ENCODE assay signal across 13 cellular contexts in genomic region chr14:89427426-89428162, GRCh38. TPM values are rescaled to one million over a fixed set of nuclear protein-coding genes. Genes with fewer than 3 reads are reported as not detected.
DNase-seq lines count a peak whose midpoint lies in the region; TF ChIP-seq lines count a peak whose summit lies in the region.
"Had no signal": no experiment of that assay in that cellular context is flagged by ENCODE, and none has a peak within 500 bp of the region (broad histone marks: within the 10 kb centered on the region; RNA-seq: fewer than 3 reads in every experiment).

No MANE protein-coding gene starts in this region.

- no peaks in the 10 kb centered on the region for H3K9me2 ChIP-seq in Loucy (replicated peaks; ENCODE audit: low read depth, low read length)

- no peak overlapping the region for H3K4me3 ChIP-seq in Loucy (ENCODE audit: low read length, poor library complexity, severe bottlenecking)
- H3K4me3 ChIP-seq in adipocyte (ENCODE audit: low read length), result peak overlapping the region; percentile 57
- no peak overlapping the region for H3K4me3 ChIP-seq in skeletal muscle tissue (ENCODE audit: low read length in 3 of 3)
- H3K4me3 ChIP-seq: neural progenitor cell had no signal

- peaks cover 4 to 7% (median 7%) of the 10 kb centered on the region in 3 donors for H3K27me3 Mint-ChIP-seq in immature natural killer cell (ENCODE audit: low read depth in 3 of 3)

- H4K20me1 ChIP-seq in Loucy (ENCODE audit: insufficient read depth, low read length, poor library complexity, severe bottlenecking), result no peaks in the 10 kb centered on the region

- H3K4me1 Mint-ChIP-seq in immature natural killer cell, result peaks cover 92 to 95% of the 10 kb centered on the region in 2 donors

- H3K9me3 ChIP-seq in Loucy (ENCODE audit: insufficient read depth, low read depth, low read length) (no peaks in the 10 kb centered on the region), adipocyte (ENCODE audit: control insufficient read depth, low read length) (no peaks in the 10 kb centered on the region), skeletal muscle tissue (ENCODE audit: control insufficient read depth in 3 of 3, low read length in 3 of 3) (no peaks in the 10 kb centered on the region)

- no peaks in the 10 kb centered on the region for H3K9me3 Mint-ChIP-seq in immature natural killer cell

- peak overlapping the region; percentile 95 for H3K4me2 ChIP-seq in Loucy (ENCODE audit: low read depth, low read length, poor library complexity, severe bottlenecking)

- H3K36me3 ChIP-seq in Loucy (ENCODE audit: insufficient read depth, low read length), result no peaks in the 10 kb centered on the region
- no peaks in the 10 kb centered on the region for H3K36me3 ChIP-seq in adipocyte (ENCODE audit: control insufficient read depth, insufficient read depth, low read length, severe bottlenecking)
- H3K36me3 ChIP-seq in skeletal muscle tissue (ENCODE audit: control insufficient read depth in 3 of 3, insufficient read depth in 3 of 3, low read length in 3 of 3), result no peaks in the 10 kb centered on the region
- H3K36me3 ChIP-seq: neural progenitor cell had no signal

- H3K27me3 ChIP-seq in Loucy (ENCODE audit: insufficient read depth, low read length, poor library complexity, severe bottlenecking), result no peaks in the 10 kb centered on the region
- no peaks in the 10 kb centered on the region for H3K27me3 ChIP-seq in adipocyte (replicated peaks; ENCODE audit: control insufficient read depth, insufficient read depth, low read length)
- H3K27me3 ChIP-seq in skeletal muscle tissue (ENCODE audit: control insufficient read depth in 3 of 3, insufficient read depth in 3 of 3, low read length in 3 of 3), result no peaks in the 10 kb centered on the region
- H3K27me3 ChIP-seq: neural progenitor cell had no signal

- peaks cover 3% of the 10 kb centered on the region; the same call in 1 of the 2 replicates for H3F3A ChIP-seq in Loucy (ENCODE audit: low read depth)

- peak overlapping the region; percentile 82 to 99 (median 89) for H3K27ac Mint-ChIP-seq in immature natural killer cell
- H3K27ac Mint-ChIP-seq: neural progenitor cell had no signal

- peak overlapping the region; percentile 38 for H3K27ac ChIP-seq in skeletal muscle tissue (ENCODE audit: low read depth, low read length)
- H3K27ac ChIP-seq: neural progenitor cell had no signal

- no peaks in the 10 kb centered on the region for H3K36me3 Mint-ChIP-seq in immature natural killer cell

- H2AFZ ChIP-seq in Loucy (ENCODE audit: low read length), result no peak overlapping the region
- H2AFZ ChIP-seq: neural progenitor cell had no signal

- H3K4me1 ChIP-seq in Loucy (ENCODE audit: insufficient read depth, low read length, poor library complexity, severe bottlenecking) (peaks cover 69% of the 10 kb centered on the region), adipocyte (ENCODE audit: control insufficient read depth, insufficient read depth, low read length) (peaks cover 65% of the 10 kb centered on the region), skeletal muscle tissue (ENCODE audit: control insufficient read depth in 3 of 3, insufficient read depth in 3 of 3, low read length in 3 of 3) (peaks cover 23 to 31% (median 23%) of the 10 kb centered on the region in 3 donors)

- H3K79me2 ChIP-seq in Loucy (ENCODE audit: insufficient read depth, low read length), result peaks cover 72% of the 10 kb centered on the region

- H3K9ac ChIP-seq in Loucy (ENCODE audit: low read depth, low read length, poor library complexity, severe bottlenecking), result peak overlapping the region; percentile 92
- H3K9ac ChIP-seq in adipocyte (ENCODE audit: low read length), result peak overlapping the region; percentile 68
- no peak overlapping the region for H3K9ac ChIP-seq in skeletal muscle tissue (ENCODE audit: low read depth in 1 of 3, low read length in 3 of 3)
- H3K9ac ChIP-seq: neural progenitor cell had no signal

- DNase-seq in adipocyte (ENCODE audit: low read depth) (no peak), immature natural killer cell (no peak), NCI-H524 treated with DMSO at 0.1 percent for 48 hours (lab: John Stamatoyannopoulos, UW) (no peak), D341Med (ENCODE audit: low spot score) (no peak), EL (no peak)
- no peak for DNase-seq in stimulated activated CD4-positive, alpha-beta T cell treated with anti-CD3 and anti-CD28 coated beads, Interleukin-4, amount 100 ng/mL, for 24 hours
- DNase-seq: activated effector memory CD4-positive, alpha-beta T cell treated with Interleukin-2 at 50 U/mL for 16 hours; effector CD8-positive, alpha-beta T cell; MM.1S; NCI-H774 had no signal

- no peak for TF ChIP-seq CTCF in Loucy (conservative IDR thresholded peaks at IDR 0.05; ENCODE audit: low read length)

- peak overlapping the region in 4 of 5 donors; percentile 28 to 61 (median 54) for H3K4me3 Mint-ChIP-seq in immature natural killer cell
- H3K4me3 Mint-ChIP-seq: neural progenitor cell had no signal

RNA-seq across cellular contexts. Expression of gene FOXN3, which starts 10.6 kb away (rescaled TPM):
- polyA plus RNA-seq in immature natural killer cell, result 100 to 1,000 TPM in 2 of 3 donors, 10 to 100 TPM in 1; 88.6 to 150 (median 102) TPM
- total RNA-seq in skeletal muscle tissue, result 31.8 TPM

Comparison
In these comparisons a context has a peak if more than half of its experiments do, and no peak if none do; other contexts are left out.
1. H3K9ac ChIP-seq: peak in Loucy (single experiment) and adipocyte (single experiment); none in skeletal muscle tissue (0 of 3).